9 cellular contexts compared by ENCODE assay signal in the genomic region with DNA sequence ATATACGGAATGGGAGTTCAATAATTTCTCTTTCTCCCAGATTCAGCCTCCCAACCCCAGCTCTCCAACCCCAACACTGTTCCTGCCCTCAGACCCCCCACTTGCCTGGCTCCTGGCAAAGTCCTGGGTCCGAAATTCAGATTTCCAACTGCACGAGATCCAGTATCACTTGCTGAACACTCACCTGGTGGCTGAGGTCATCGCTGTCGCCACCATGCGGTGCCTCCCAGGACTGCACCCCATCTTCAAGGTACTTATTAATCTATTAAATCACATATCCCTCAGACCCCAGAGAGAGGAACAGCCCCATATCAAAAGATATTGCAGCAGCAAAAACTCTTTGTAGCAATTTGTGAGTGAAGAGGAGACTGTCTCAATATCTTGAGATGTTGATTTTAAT. TPM values are rescaled to one million over a fixed set of nuclear protein-coding genes. Genes with fewer than 3 reads are reported as not detected.
DNase-seq lines count a peak whose midpoint lies in the region; TF ChIP-seq lines count a peak whose summit lies in the region.
"Had no signal": no experiment of that assay in that cellular context is flagged by ENCODE, and none has a peak within 500 bp of the region (broad histone marks: within the 10 kb centered on the region; RNA-seq: fewer than 3 reads in every experiment).

No MANE protein-coding gene starts in this region.

- DNase-seq in NCI-H2227 (lab: John Stamatoyannopoulos, UW; ENCODE audit: unreplicated experiment) (peak; percentile 28), NCI-H2227 treated with DMSO at 0.1 percent for 48 hours (lab: John Stamatoyannopoulos, UW) (no peak), WERI-Rb-1 (no peak), esophagus squamous epithelium (lab: John Stamatoyannopoulos, UW) (no peak), NCI-H510A (lab: John Stamatoyannopoulos, UW) (no peak), hippocampal formation (lab: John Stamatoyannopoulos, UW) (no peak), NCI-H69 (lab: John Stamatoyannopoulos, UW) (no peak)
- peak; percentile 30 to 50 for DNase-seq in stimulated activated CD4-positive, alpha-beta T cell treated with anti-CD3 and anti-CD28 coated beads, Interleukin-4, amount 100 ng/mL, for 48 hours (ENCODE audit: low read depth in 2 of 2)

- no peak overlapping the region for H3K4me3 ChIP-seq in WERI-Rb-1 (ENCODE audit: low read depth, low read length)
- H3K4me3 ChIP-seq in esophagus squamous epithelium = no peak overlapping the region
- H3K4me3 ChIP-seq: BLaER1 had no signal

- TF ChIP-seq POLR2A in esophagus squamous epithelium (IDR thresholded peaks at IDR 0.05) = no peak

- H3K4me1 ChIP-seq in esophagus squamous epithelium = peaks cover 0 to 30% (median 4%) of the 10 kb centered on the region in 3 donors
- H3K4me1 ChIP-seq: BLaER1 had no signal

- H3K27ac ChIP-seq in WERI-Rb-1 (no peak overlapping the region), esophagus squamous epithelium (peak overlapping the region in 2 of 4 donors; percentile 19 to 48)
- H3K27ac ChIP-seq: BLaER1 had no signal

- intact Hi-C loops in esophagus squamous epithelium (cut with DNase I) = loop anchor here (10.0 kb wide), 1 partner anchor 337 kb away; no protein-coding TSS in a partner anchor

- H3K36me3 ChIP-seq in WERI-Rb-1 (peaks cover 16% of the 10 kb centered on the region), esophagus squamous epithelium (peaks cover 7 to 71% (median 12%) of the 10 kb centered on the region in 3 donors)

- WGBS in esophagus squamous epithelium, 2 donors = 52 to 57% methylated on average over 6 of the region's 6 CpGs

- TF ChIP-seq CTCF in WERI-Rb-1 (IDR thresholded peaks at IDR 0.05; ENCODE audit: low read depth, low read length) (peak; percentile 60; the same call in 1 of the 2 replicates), esophagus squamous epithelium (IDR thresholded peaks at IDR 0.05) (peak in 5 of 6 experiments; percentile 45 to 76 (median 63))

- H3K27me3 ChIP-seq in WERI-Rb-1 (ENCODE audit: insufficient read depth, low read depth, severe bottlenecking) (no peaks in the 10 kb centered on the region), esophagus squamous epithelium (no peaks in the 10 kb centered on the region)
- H3K27me3 ChIP-seq: BLaER1 had no signal

- no peaks in the 10 kb centered on the region for H3K9me3 ChIP-seq in WERI-Rb-1 (ENCODE audit: severe bottlenecking)
- H3K9me3 ChIP-seq in esophagus squamous epithelium = no peaks in the 10 kb centered on the region
- H3K9me3 ChIP-seq: BLaER1 had no signal

RNA-seq across cellular contexts. Expression of a gene that starts 5.7 kb away (rescaled TPM):
- total RNA-seq in esophagus squamous epithelium = 10 to 100 TPM in 3 of 4 donors, 1 to 10 TPM in 1; 3.8 to 43.5 (median 26.4) TPM

RNA-seq across cellular contexts. Expression of a gene that starts 10.9 kb away (rescaled TPM):
- total RNA-seq in esophagus squamous epithelium = 100 to 1,000 TPM in 3 of 4 donors, 10 to 100 TPM in 1; 96.1 to 173 (median 137) TPM

RNA-seq across cellular contexts. Expression of a gene that starts 21.3 kb away (rescaled TPM):
- total RNA-seq in esophagus squamous epithelium = 1 to 10 TPM in 1 of 4 donors, under 1 TPM in 3; 0.15 to 1.9 (median 0.67) TPM

RNA-seq across cellular contexts. Expression of a gene that starts 34.3 kb away (rescaled TPM):
- 1 to 10 TPM; 2.7 to 5.6 (median 3.6) TPM for total RNA-seq in esophagus squamous epithelium

RNA-seq across cellular contexts. Expression of a gene that starts 42.3 kb away (rescaled TPM):
- 1 to 10 TPM in 1 of 4 donors, under 1 TPM in 2, not detected in 1; 0.56 to 2.1 (median 0.72) TPM for total RNA-seq in esophagus squamous epithelium

Comparison
In these comparisons a context has a peak if more than half of its experiments do, and no peak if none do; other contexts are left out.
1. DNase-seq: peak in NCI-H2227 (single experiment) and stimulated activated CD4-positive, alpha-beta T cell treated with anti-CD3 and anti-CD28 coated beads, Interleukin-4, amount 100 ng/mL, for 48 hours (2 of 2); none in NCI-H2227 treated with DMSO at 0.1 percent for 48 hours (single experiment), WERI-Rb-1 (single experiment), esophagus squamous epithelium (single experiment), NCI-H510A (single experiment), hippocampal formation (0 of 2) and NCI-H69 (single experiment).